ENCODE assay signal across 2 cellular contexts in genomic region chr12:81119069-81119468, GRCh38. TPM values are rescaled to one million over a fixed set of nuclear protein-coding genes. Genes with fewer than 3 reads are reported as not detected.
"Had no signal": no experiment of that assay in that cellular context is flagged by ENCODE, and none has a peak within 500 bp of the region (broad histone marks: within the 10 kb centered on the region; RNA-seq: fewer than 3 reads in every experiment).

No MANE protein-coding gene starts in this region.

RNA-seq across cellular contexts. Expression of gene ACSS3, which starts 41.2 kb away (rescaled TPM):
- total RNA-seq: G401 had no signal
- polyA plus RNA-seq: GM12878 had no signal
